In genomic region chr11:64321026-64321425, GRCh38 we compare ENCODE assay signal across 20 cellular contexts. TPM values are rescaled to one million over a fixed set of nuclear protein-coding genes. Genes with fewer than 3 reads are reported as not detected.
DNase-seq lines count a peak whose midpoint lies in the region; ATAC-seq and TF ChIP-seq lines count a peak whose summit lies in the region.
"Had no signal": no experiment of that assay in that cellular context is flagged by ENCODE, and none has a peak within 500 bp of the region (broad histone marks: within the 10 kb centered on the region; RNA-seq: fewer than 3 reads in every experiment).

No MANE protein-coding gene starts in this region.

- H3K9me3 ChIP-seq in mammary epithelial cell (replicated peaks; ENCODE audit: insufficient read depth, low read length): no peaks in the 10 kb centered on the region
- H3K9me3 ChIP-seq: gastrocnemius medialis, right atrium auricular region had no signal

- peaks cover 59% of the 10 kb centered on the region for H3K4me1 ChIP-seq in mammary epithelial cell (ENCODE audit: insufficient read depth, low read length)

- no peak overlapping the region for H3K4me3 Mint-ChIP-seq in activated CD8-positive, alpha-beta T cell treated with anti-CD3 and anti-CD28 coated beads, Interleukin-2, amount 10 ng/mL, durations not matched to agents 7 days and 5 days
- no peak overlapping the region for H3K4me3 Mint-ChIP-seq in activated CD8-positive, alpha-beta T cell treated with anti-CD3 and anti-CD28 coated beads for 36 hours
- peak overlapping the region in 6 of 8 donors; percentile 17 to 94 (median 44) for H3K4me3 Mint-ChIP-seq in naive B cell
- H3K4me3 Mint-ChIP-seq in type B pancreatic cell: peak overlapping the region; percentile 75
- H3K4me3 Mint-ChIP-seq: activated CD4-positive, alpha-beta T cell treated with anti-CD3 and anti-CD28 coated beads, Interleukin-2, amount 10 ng/mL, durations not matched to agents 7 days and 5 days; effector memory CD8-positive, alpha-beta T cell had no signal

- DNase-seq in activated CD8-positive, alpha-beta T cell treated with anti-CD3 and anti-CD28 coated beads, Interleukin-2, amount 10 ng/mL, durations not matched to agents 7 days and 5 days: no peak
- DNase-seq in activated CD8-positive, alpha-beta T cell treated with anti-CD3 and anti-CD28 coated beads for 36 hours: no peak
- DNase-seq in mammary epithelial cell (no peak), naive B cell (no peak), type B pancreatic cell (ENCODE audit: extremely low spot score, unreplicated experiment) (no peak), GM20000 (ENCODE audit: low spot score) (no peak), cortex of kidney (lab: John Stamatoyannopoulos, UW) (no peak)
- DNase-seq: activated CD4-positive, alpha-beta T cell treated with anti-CD3 and anti-CD28 coated beads, Interleukin-2, amount 10 ng/mL, durations not matched to agents 7 days and 5 days; activated effector memory CD4-positive, alpha-beta T cell treated with anti-CD3 and anti-CD28 coated beads, Interleukin-2, amount 50 U/mL, for 16 hours; brain microvascular endothelial cell; COR-L47; effector memory CD8-positive, alpha-beta T cell; gastrocnemius medialis; kidney; NCI-H510A; stimulated activated CD4-positive, alpha-beta T cell treated with anti-CD3 and anti-CD28 coated beads, Interleukin-4, amount 100 ng/mL, for 24 hours had no signal

- dilution Hi-C loops in mammary epithelial cell (cut with HindIII; ENCODE audit: low sequenced_read_pairs): no loop called here

- H3K27me3 ChIP-seq in mammary epithelial cell (ENCODE audit: insufficient read depth, low read length): no peaks in the 10 kb centered on the region
- H3K27me3 ChIP-seq: brain microvascular endothelial cell, gastrocnemius medialis, right atrium auricular region had no signal

- H3K9ac ChIP-seq in mammary epithelial cell (ENCODE audit: insufficient read depth, low read length): peak overlapping the region; percentile 62

- H3K27me3 Mint-ChIP-seq in activated CD8-positive, alpha-beta T cell treated with anti-CD3 and anti-CD28 coated beads, Interleukin-2, amount 10 ng/mL, durations not matched to agents 7 days and 5 days (ENCODE audit: low read depth): no peaks in the 10 kb centered on the region
- no peaks in the 10 kb centered on the region for H3K27me3 Mint-ChIP-seq in activated CD8-positive, alpha-beta T cell treated with anti-CD3 and anti-CD28 coated beads for 36 hours
- H3K27me3 Mint-ChIP-seq in naive B cell: no peaks in the 10 kb centered on the region
- H3K27me3 Mint-ChIP-seq in type B pancreatic cell: no peaks in the 10 kb centered on the region
- H3K27me3 Mint-ChIP-seq: activated CD4-positive, alpha-beta T cell treated with anti-CD3 and anti-CD28 coated beads, Interleukin-2, amount 10 ng/mL, durations not matched to agents 7 days and 5 days; effector memory CD8-positive, alpha-beta T cell had no signal

- H3K79me2 ChIP-seq in mammary epithelial cell (ENCODE audit: insufficient read depth, low read length): peaks cover 50% of the 10 kb centered on the region

- H3K27ac Mint-ChIP-seq in activated CD8-positive, alpha-beta T cell treated with anti-CD3 and anti-CD28 coated beads, Interleukin-2, amount 10 ng/mL, durations not matched to agents 7 days and 5 days: peak overlapping the region; percentile 57
- H3K27ac Mint-ChIP-seq in activated CD8-positive, alpha-beta T cell treated with anti-CD3 and anti-CD28 coated beads for 36 hours: no peak overlapping the region
- H3K27ac Mint-ChIP-seq in naive B cell: peak overlapping the region in 3 of 6 donors; percentile 16 to 99 (median 60)
- H3K27ac Mint-ChIP-seq in type B pancreatic cell: peak overlapping the region; percentile 100
- H3K27ac Mint-ChIP-seq: activated CD4-positive, alpha-beta T cell treated with anti-CD3 and anti-CD28 coated beads, Interleukin-2, amount 10 ng/mL, durations not matched to agents 7 days and 5 days had no signal

- POLR2A ChIA-PET in activated CD8-positive, alpha-beta T cell treated with anti-CD3 and anti-CD28 coated beads, Interleukin-2, amount 10 ng/mL, durations not matched to agents 7 days and 5 days (lab: Charles Lee): no interaction called here
- POLR2A ChIA-PET in activated CD8-positive, alpha-beta T cell treated with anti-CD3 and anti-CD28 coated beads for 36 hours (lab: Charles Lee): no interaction called here

- H3K4me3 ChIP-seq in mammary epithelial cell (replicated peaks in 1 of 3; ENCODE audit: insufficient read depth in 1 of 3, low read depth in 2 of 3, low read length in 3 of 3): no peak overlapping the region
- H3K4me3 ChIP-seq: gastrocnemius medialis, right atrium auricular region had no signal

- no peak overlapping the region for H2AFZ ChIP-seq in mammary epithelial cell (ENCODE audit: low read depth, low read length)

- BruUV-seq in mammary epithelial cell (replicated peaks; lab: Mats Ljungman, UMichigan): no TSS peak

- WGBS in mammary epithelial cell (ENCODE audit: low coverage, missing lambda C conversion rate): 82% methylated on average over 5 of the region's 5 CpGs

- H3K4me2 ChIP-seq in mammary epithelial cell (ENCODE audit: insufficient read depth, low read depth, low read length): peak overlapping the region; percentile 28

- CTCF ChIA-PET in activated CD8-positive, alpha-beta T cell treated with anti-CD3 and anti-CD28 coated beads, Interleukin-2, amount 10 ng/mL, durations not matched to agents 7 days and 5 days (lab: Charles Lee): no interaction called here
- CTCF ChIA-PET in activated CD8-positive, alpha-beta T cell treated with anti-CD3 and anti-CD28 coated beads for 36 hours (lab: Charles Lee): no interaction called here
- CTCF ChIA-PET in mammary epithelial cell (lab: Charles Lee; ENCODE audit: low non-redundant PET): interaction anchor here (0.7 kb wide), 1 partner anchor 36 kb away, joined by 6 read pairs; no protein-coding TSS in a partner anchor

- in situ Hi-C loops in mammary epithelial cell (cut with MboI; ENCODE audit: low sequenced_read_pairs in 2 of 2): no loop called here

- no peaks in the 10 kb centered on the region for H3K9me3 Mint-ChIP-seq in activated CD8-positive, alpha-beta T cell treated with anti-CD3 and anti-CD28 coated beads, Interleukin-2, amount 10 ng/mL, durations not matched to agents 7 days and 5 days (ENCODE audit: insufficient read depth)
- H3K9me3 Mint-ChIP-seq in activated CD8-positive, alpha-beta T cell treated with anti-CD3 and anti-CD28 coated beads for 36 hours: no peaks in the 10 kb centered on the region
- H3K9me3 Mint-ChIP-seq in naive B cell (no peaks in the 10 kb centered on the region), type B pancreatic cell (no peaks in the 10 kb centered on the region)
- H3K9me3 Mint-ChIP-seq: activated CD4-positive, alpha-beta T cell treated with anti-CD3 and anti-CD28 coated beads, Interleukin-2, amount 10 ng/mL, durations not matched to agents 7 days and 5 days; effector memory CD8-positive, alpha-beta T cell had no signal

- peaks cover 43% of the 10 kb centered on the region for H3K4me1 Mint-ChIP-seq in activated CD8-positive, alpha-beta T cell treated with anti-CD3 and anti-CD28 coated beads, Interleukin-2, amount 10 ng/mL, durations not matched to agents 7 days and 5 days (ENCODE audit: low read depth)
- H3K4me1 Mint-ChIP-seq in activated CD8-positive, alpha-beta T cell treated with anti-CD3 and anti-CD28 coated beads for 36 hours (ENCODE audit: low read depth): peaks cover 20% of the 10 kb centered on the region
- peaks cover 33 to 54% (median 46%) of the 10 kb centered on the region in 3 donors for H3K4me1 Mint-ChIP-seq in naive B cell
- peaks cover 21% of the 10 kb centered on the region for H3K4me1 Mint-ChIP-seq in type B pancreatic cell (ENCODE audit: unreplicated experiment)

- H3K36me3 Mint-ChIP-seq in activated CD8-positive, alpha-beta T cell treated with anti-CD3 and anti-CD28 coated beads, Interleukin-2, amount 10 ng/mL, durations not matched to agents 7 days and 5 days (ENCODE audit: low read depth): peaks cover 30% of the 10 kb centered on the region
- peaks cover 36% of the 10 kb centered on the region for H3K36me3 Mint-ChIP-seq in activated CD8-positive, alpha-beta T cell treated with anti-CD3 and anti-CD28 coated beads for 36 hours (ENCODE audit: low read depth)
- H3K36me3 Mint-ChIP-seq in naive B cell (peaks cover 0 to 16% of the 10 kb centered on the region in 2 donors), type B pancreatic cell (peaks cover 8% of the 10 kb centered on the region)

- peak overlapping the region; percentile 84 for H3K27ac ChIP-seq in mammary epithelial cell (ENCODE audit: insufficient read depth, low read depth, low read length)
- H3K27ac ChIP-seq: brain microvascular endothelial cell, gastrocnemius medialis, right atrium auricular region had no signal

- no peaks in the 10 kb centered on the region for H4K20me1 ChIP-seq in mammary epithelial cell (ENCODE audit: insufficient read depth, low read length)

- H3K36me3 ChIP-seq in mammary epithelial cell (ENCODE audit: insufficient read depth, low read length): peaks cover 2% of the 10 kb centered on the region

- TF ChIP-seq CTCF in activated CD8-positive, alpha-beta T cell treated with anti-CD3 and anti-CD28 coated beads for 36 hours (IDR thresholded peaks at IDR 0.05): no peak
- TF ChIP-seq CTCF in mammary epithelial cell (conservative IDR thresholded peaks at IDR 0.05 in 1 of 2, IDR thresholded peaks at IDR 0.05 in 1 of 2; ENCODE audit: extremely low read depth in 1 of 2, insufficient read depth in 1 of 2, low read depth in 1 of 2, low read length in 2 of 2) (no peak), type B pancreatic cell (conservative IDR thresholded peaks at IDR 0.05) (no peak), GM20000 (IDR thresholded peaks at IDR 0.05; ENCODE audit: extremely low read depth, missing control alignments) (no peak)

- no peak for ATAC-seq in activated CD8-positive, alpha-beta T cell treated with anti-CD3 and anti-CD28 coated beads, Interleukin-2, amount 10 ng/mL, durations not matched to agents 7 days and 5 days
- no peak for ATAC-seq in activated CD8-positive, alpha-beta T cell treated with anti-CD3 and anti-CD28 coated beads for 36 hours
- ATAC-seq in naive B cell (ENCODE audit: low read depth in 2 of 2): no peak
- ATAC-seq in GM19035 (IDR thresholded peaks at IDR 0.05; ENCODE audit: unreplicated experiment): no peak
- ATAC-seq: effector memory CD8-positive, alpha-beta T cell; gastrocnemius medialis had no signal

- intact Hi-C loops in activated CD8-positive, alpha-beta T cell treated with anti-CD3 and anti-CD28 coated beads for 36 hours (cut with micrococcal nuclease): no loop called here
- intact Hi-C loops in mammary epithelial cell (cut with micrococcal nuclease): no loop called here

RNA-seq across cellular contexts. Expression of gene PRDX5, which starts 3.1 kb away (rescaled TPM):
- 100 to 1,000 TPM; 102 to 106 TPM for total RNA-seq in activated CD8-positive, alpha-beta T cell treated with anti-CD3 and anti-CD28 coated beads, Interleukin-2, amount 10 ng/mL, durations not matched to agents 7 days and 5 days
- 100 to 1,000 TPM; 103 to 105 TPM for total RNA-seq in activated CD8-positive, alpha-beta T cell treated with anti-CD3 and anti-CD28 coated beads for 36 hours
- total RNA-seq in mammary epithelial cell (100 to 1,000 TPM; 333 to 449 TPM), type B pancreatic cell (ENCODE audit: low replicate concordance) (166 and 227 TPM in 2 replicates)
- polyA plus RNA-seq in mammary epithelial cell (660 TPM), naive B cell (ENCODE audit: low read depth in 6 of 6) (100 to 1,000 TPM; 229 to 385 (median 248) TPM)
- polyA minus RNA-seq in mammary epithelial cell: 272 TPM

RNA-seq across cellular contexts. Expression of gene TRMT112, which starts 3.7 kb away (rescaled TPM):
- 100 to 1,000 TPM; 154 to 165 TPM for total RNA-seq in activated CD8-positive, alpha-beta T cell treated with anti-CD3 and anti-CD28 coated beads, Interleukin-2, amount 10 ng/mL, durations not matched to agents 7 days and 5 days
- total RNA-seq in activated CD8-positive, alpha-beta T cell treated with anti-CD3 and anti-CD28 coated beads for 36 hours: 100 to 1,000 TPM; 197 TPM
- total RNA-seq in mammary epithelial cell (100 to 1,000 TPM; 105 to 199 TPM), type B pancreatic cell (ENCODE audit: low replicate concordance) (160 and 198 TPM in 2 replicates)
- polyA plus RNA-seq in mammary epithelial cell (350 TPM), naive B cell (ENCODE audit: low read depth in 6 of 6) (100 to 1,000 TPM; 445 to 606 (median 521) TPM)
- polyA minus RNA-seq in mammary epithelial cell: 271 TPM

RNA-seq across cellular contexts. Expression of gene ESRRA, which starts 15.7 kb away (rescaled TPM):
- 10 to 100 TPM; 42.7 to 43.2 TPM for total RNA-seq in activated CD8-positive, alpha-beta T cell treated with anti-CD3 and anti-CD28 coated beads, Interleukin-2, amount 10 ng/mL, durations not matched to agents 7 days and 5 days
- 10 to 100 TPM; 37.5 to 42.4 TPM for total RNA-seq in activated CD8-positive, alpha-beta T cell treated with anti-CD3 and anti-CD28 coated beads for 36 hours
- total RNA-seq in mammary epithelial cell (10 to 100 TPM; 44.8 to 67.0 TPM), type B pancreatic cell (ENCODE audit: low replicate concordance) (41.7 and 76.0 TPM in 2 replicates)
- polyA plus RNA-seq in mammary epithelial cell (34.7 TPM), naive B cell (ENCODE audit: low read depth in 6 of 6) (1 to 10 TPM; 3.4 to 8.5 (median 6.5) TPM)
- 33.3 TPM for polyA minus RNA-seq in mammary epithelial cell

RNA-seq across cellular contexts. Expression of gene CCDC88B, which starts 19.0 kb away (rescaled TPM):
- total RNA-seq in activated CD8-positive, alpha-beta T cell treated with anti-CD3 and anti-CD28 coated beads, Interleukin-2, amount 10 ng/mL, durations not matched to agents 7 days and 5 days: 100 to 1,000 TPM; 127 TPM
- total RNA-seq in activated CD8-positive, alpha-beta T cell treated with anti-CD3 and anti-CD28 coated beads for 36 hours: 10 to 100 TPM; 65.8 to 76.1 TPM
- 1 to 10 TPM; 1.8 to 7.1 TPM for total RNA-seq in mammary epithelial cell
- polyA plus RNA-seq in mammary epithelial cell: 4.6 TPM
- polyA minus RNA-seq in mammary epithelial cell: 6.4 TPM
- polyA plus RNA-seq in naive B cell (ENCODE audit: low read depth in 6 of 6): 10 to 100 TPM in 5 of 6 donors, 1 to 10 TPM in 1; 9.3 to 73.0 (median 19.4) TPM
- total RNA-seq in type B pancreatic cell (ENCODE audit: low replicate concordance): 2.8 and 3.1 TPM in 2 replicates

RNA-seq across cellular contexts. Expression of gene CATSPERZ, which starts 20.9 kb away (rescaled TPM):
- total RNA-seq in activated CD8-positive, alpha-beta T cell treated with anti-CD3 and anti-CD28 coated beads, Interleukin-2, amount 10 ng/mL, durations not matched to agents 7 days and 5 days: not detected
- total RNA-seq in activated CD8-positive, alpha-beta T cell treated with anti-CD3 and anti-CD28 coated beads for 36 hours: under 1 TPM in 1 of 2 experiments, not detected in 1; 0.52 TPM
- not detected for total RNA-seq in mammary epithelial cell
- polyA plus RNA-seq in mammary epithelial cell: 1.0 TPM
- not detected for polyA minus RNA-seq in mammary epithelial cell
- polyA plus RNA-seq in naive B cell (ENCODE audit: low read depth in 6 of 6): not detected
- total RNA-seq in type B pancreatic cell (ENCODE audit: low replicate concordance): not detected in 2 replicates
- total RNA-seq: A172; activated CD4-positive, alpha-beta T cell treated with anti-CD3 and anti-CD28 coated beads, Interleukin-2, amount 10 ng/mL, durations not matched to agents 7 days and 5 days; gastrocnemius medialis; H4; kidney; right atrium auricular region had no signal

Comparison
In these comparisons a context has a peak if more than half of its experiments do, and no peak if none do; other contexts are left out.
1. H3K4me3 Mint-ChIP-seq: peak in naive B cell (6 of 8) and type B pancreatic cell (single experiment); none in activated CD8-positive, alpha-beta T cell treated with anti-CD3 and anti-CD28 coated beads, Interleukin-2, amount 10 ng/mL, durations not matched to agents 7 days and 5 days (single experiment) and activated CD8-positive, alpha-beta T cell treated with anti-CD3 and anti-CD28 coated beads for 36 hours (single experiment).